13 cellular contexts compared by ENCODE assay signal in the genomic region with DNA sequence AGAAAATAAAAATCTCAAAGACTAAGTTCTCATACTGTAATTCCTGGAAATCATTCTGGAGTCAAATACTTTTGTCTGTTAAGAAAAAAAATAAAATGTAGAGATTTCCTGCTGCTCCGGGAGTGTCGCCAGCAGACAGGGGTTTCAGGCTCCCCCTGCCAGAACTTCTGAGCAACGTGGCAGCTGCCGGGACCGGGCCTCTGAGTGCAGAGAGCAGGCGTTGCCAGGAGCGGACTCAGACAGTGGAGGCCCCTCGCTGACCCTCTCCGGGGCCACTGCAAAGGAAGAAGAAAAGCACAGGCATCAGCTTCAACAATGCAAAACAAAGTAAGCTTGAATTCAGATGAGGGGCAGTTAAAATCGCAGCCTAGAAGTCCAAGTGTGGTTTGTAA.
DNase-seq lines count a peak whose midpoint lies in the region; ATAC-seq lines count a peak whose summit lies in the region.
"Had no signal": no experiment of that assay in that cellular context is flagged by ENCODE, and none has a peak within 500 bp of the region (broad histone marks: within the 10 kb centered on the region; RNA-seq: fewer than 3 reads in every experiment).

No MANE protein-coding gene starts in this region.

- 18% methylated on average over 10 of the region's 10 CpGs for WGBS in right cardiac atrium

- H3K9me3 Mint-ChIP-seq in T-cell, result no peaks in the 10 kb centered on the region

- POLR2A ChIA-PET in T-cell (lab: Charles Lee), result no interaction called here

- H3K27me3 Mint-ChIP-seq in T-cell, result peaks cover 13 to 20% of the 10 kb centered on the region in 2 donors
- H3K27me3 Mint-ChIP-seq: B cell had no signal

- H3K4me3 ChIP-seq in right cardiac atrium (ENCODE audit: low read length), result no peak overlapping the region
- H3K4me3 ChIP-seq: HAP-1 had no signal

- no peak overlapping the region for H3K4me3 Mint-ChIP-seq in T-cell
- H3K4me3 Mint-ChIP-seq: B cell had no signal

- H3K36me3 Mint-ChIP-seq in T-cell, result no peaks in the 10 kb centered on the region

- peak overlapping the region; percentile 25 for H3K27ac ChIP-seq in right cardiac atrium (ENCODE audit: low read length)
- H3K27ac ChIP-seq: parathyroid adenoma had no signal

- ATAC-seq in right cardiac atrium, result peak; percentile 37 to 75
- no peak for ATAC-seq in T-cell (replicated peaks in 1 of 4)

- CTCF ChIA-PET in T-cell (lab: Charles Lee), result no interaction called here

- no peaks in the 10 kb centered on the region for H3K4me1 Mint-ChIP-seq in T-cell
- H3K4me1 Mint-ChIP-seq: B cell had no signal

- no peaks in the 10 kb centered on the region for H3K27me3 ChIP-seq in right cardiac atrium (ENCODE audit: control insufficient read depth, insufficient read depth)

- H3K27ac Mint-ChIP-seq in T-cell, result no peak overlapping the region
- H3K27ac Mint-ChIP-seq: B cell had no signal

- DNase-seq in AG20443 (ENCODE audit: low spot score) (peak; percentile 76), brain pericyte (ENCODE audit: low read depth, low spot score) (peak; percentile 46), right cardiac atrium (peak; percentile 82 to 93 (median 92)), posterior vena cava (ENCODE audit: low spot score) (peak; percentile 91), NCI-H2171 (lab: John Stamatoyannopoulos, UW) (no peak), SHP77 (lab: John Stamatoyannopoulos, UW) (no peak), T-cell (no peak), NCI-H82 (lab: John Stamatoyannopoulos, UW) (no peak)
- DNase-seq: activated CD4-positive, CD25-positive, alpha-beta regulatory T cell treated with anti-CD3 and anti-CD28 coated beads, Interleukin-2, amount 50 U/mL, for 72 hours; KBM-7 had no signal

- H3K9me3 ChIP-seq in right cardiac atrium (ENCODE audit: control insufficient read depth, low read length), result no peaks in the 10 kb centered on the region
- H3K9me3 ChIP-seq: HAP-1 had no signal

- peaks cover 2% of the 10 kb centered on the region for H3K4me1 ChIP-seq in right cardiac atrium (ENCODE audit: control insufficient read depth, insufficient read depth, low read length)
- H3K4me1 ChIP-seq: HAP-1, parathyroid adenoma had no signal

- intact Hi-C loops in right cardiac atrium (cut with DNase I) (no loop called here), posterior vena cava (cut with DNase I) (no loop called here)

Comparison
In these comparisons a context has a peak if more than half of its experiments do, and no peak if none do; other contexts are left out.
1. DNase-seq: peak in AG20443 (single experiment), brain pericyte (single experiment), right cardiac atrium (3 of 3) and posterior vena cava (single experiment); none in NCI-H2171 (single experiment), SHP77 (0 of 2), T-cell (0 of 34) and NCI-H82 (single experiment).
2. ATAC-seq: peak in right cardiac atrium (2 of 2); none in T-cell (0 of 4).